Comparison of ENCODE assay signal across 39 cellular contexts in the genomic region with DNA sequence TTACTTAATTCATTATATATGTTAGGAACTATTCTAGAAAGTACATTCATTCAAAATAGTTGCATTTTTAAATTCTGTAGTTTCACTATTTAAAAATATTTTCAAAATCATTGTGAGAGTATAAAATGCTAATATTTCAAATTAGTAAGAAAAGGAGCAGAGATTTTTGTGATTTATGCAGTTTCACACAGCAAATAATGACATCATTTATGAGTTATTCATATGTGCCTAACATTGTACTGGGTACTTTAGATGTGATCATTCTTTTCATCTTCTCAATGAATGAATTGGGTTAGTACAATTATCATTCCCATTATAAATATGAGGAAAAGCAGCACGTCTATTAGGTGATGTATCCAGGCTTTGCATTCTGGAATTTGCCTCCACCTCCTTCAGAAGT.
"Had no signal": no experiment of that assay in that cellular context is flagged by ENCODE, and none has a peak within 500 bp of the region (broad histone marks: within the 10 kb centered on the region; RNA-seq: fewer than 3 reads in every experiment).

No MANE protein-coding gene starts in this region.

- DNase-seq: activated B cell treated with CpG ODN at 0.5 μM for 24 hours; activated CD4-positive, alpha-beta memory T cell treated with anti-CD3 and anti-CD28 coated beads for 36 hours; activated CD4-positive, alpha-beta T cell treated with anti-CD3 and anti-CD28 coated beads for 4 hours; activated CD4-positive, alpha-beta T cell treated with anti-CD3 and anti-CD28 coated beads, Interleukin-2, amount 10 ng/mL, durations not matched to agents 24 days and 14 days; activated CD4-positive, alpha-beta T cell treated with anti-CD3 and anti-CD28 coated beads, Interleukin-2, amount 50 U/mL, for 1 hour; activated CD4-positive, alpha-beta T cell treated with anti-CD3 and anti-CD28 coated beads, Interleukin-2, amount 50 U/mL, for 4 hours; activated CD4-positive, CD25-positive, alpha-beta regulatory T cell treated with anti-CD3 and anti-CD28 coated beads, Interleukin-2, amount 50 U/mL, for 72 hours; activated CD8-positive, alpha-beta memory T cell treated with anti-CD3 and anti-CD28 coated beads, Interleukin-2, amount 50 U/mL, for 4 hours; activated CD8-positive, alpha-beta T cell treated with anti-CD3 and anti-CD28 coated beads for 36 hours; activated effector memory CD4-positive, alpha-beta T cell treated with anti-CD3 and anti-CD28 coated beads, Interleukin-2, amount 50 U/mL, for 16 hours; activated gamma-delta T cell treated with Interleukin-2 at 50 U/mL for 16 hours; activated naive CD4-positive, alpha-beta T cell; activated naive CD4-positive, alpha-beta T cell treated with anti-CD3 and anti-CD28 coated beads for 36 hours; activated naive CD4-positive, alpha-beta T cell treated with anti-CD3 and anti-CD28 coated beads, Interleukin-2, amount 50 U/mL, for 16 hours; activated naive CD8-positive, alpha-beta T cell treated with anti-CD3 and anti-CD28 coated beads for 36 hours; activated T-cell treated with anti-CD3 and anti-CD28 coated beads for 4 hours; activated T-cell treated with anti-CD3 and anti-CD28 coated beads, Interleukin-2, amount 50 U/mL, for 1 hour; activated T-cell treated with anti-CD3 and anti-CD28 coated beads, Interleukin-2, amount 50 U/mL, for 4 hours; activated T-cell treated with anti-CD3 and anti-CD28 coated beads, Interleukin-2, amount 50 U/mL, for 72 hours; adrenal gland; amniotic stem cell; aorta; body of pancreas; brain microvascular endothelial cell; caudate nucleus; cerebellar nuclear complex; T-helper 1 cell; T-helper 2 cell; T-helper 9 cell had no signal

- H3K27ac Mint-ChIP-seq: activated B cell treated with CpG ODN at 0.5 μM for 24 hours; activated CD4-positive, alpha-beta memory T cell treated with anti-CD3 and anti-CD28 coated beads for 36 hours; activated CD4-positive, alpha-beta T cell treated with anti-CD3 and anti-CD28 coated beads, Interleukin-2, amount 10 ng/mL, durations not matched to agents 24 days and 14 days; activated CD8-positive, alpha-beta T cell treated with anti-CD3 and anti-CD28 coated beads for 36 hours; activated naive CD4-positive, alpha-beta T cell treated with anti-CD3 and anti-CD28 coated beads for 36 hours; activated naive CD4-positive, alpha-beta T cell treated with anti-CD3 and anti-CD28 coated beads, Interleukin-2, amount 50 U/mL, for 72 hours; activated naive CD8-positive, alpha-beta T cell treated with anti-CD3 and anti-CD28 coated beads for 36 hours; activated T-cell treated with anti-CD3 and anti-CD28 coated beads, Interleukin-2, amount 50 U/mL, for 72 hours; activated T-helper 1 cell treated with anti-CD3 and anti-CD28 coated beads, Interleukin-12 subunit alpha, Interleukin-12 subunit beta, Interleukin-2, Interleukin-4 antibody, amounts not matched to agents 30 ng/mL and 10 ng/mL and 1 ng/mL, durations not matched to agents 14 hours and 24 hours and 36 hours; activated T-helper 17 cell treated with anti-CD3 and anti-CD28 coated beads, Interleukin-2, amount 50 U/mL, for 72 hours; T-helper 1 cell treated with Interleukin-12 subunit alpha and Interleukin-12 subunit beta and Interleukin-4 antibody, amounts not matched to agents 30 μg/mL and 1 μg/mL, for 36 hours; T-helper 2 cell treated with Interferon-gamma antibody and Interleukin-4, amounts not matched to agents 5 μg/mL and 100 μg/mL, for 36 hours had no signal

- H3K27me3 ChIP-seq: adrenal gland, body of pancreas, brain microvascular endothelial cell, breast epithelium had no signal

- H3K27ac ChIP-seq: adrenal gland, body of pancreas, brain microvascular endothelial cell, breast epithelium, VCaP had no signal

- ATAC-seq: activated CD8-positive, alpha-beta T cell treated with anti-CD3 and anti-CD28 coated beads for 36 hours; activated naive CD4-positive, alpha-beta T cell treated with anti-CD3 and anti-CD28 coated beads, Interleukin-2, amount 50 U/mL, for 72 hours; activated T-cell treated with anti-CD3 and anti-CD28 coated beads, Interleukin-2, amount 50 U/mL, for 4 hours; activated T-cell treated with anti-CD3 and anti-CD28 coated beads, Interleukin-2, amount 50 U/mL, for 72 hours; activated T-helper 17 cell treated with anti-CD3 and anti-CD28 coated beads, Interleukin-2, amount 50 U/mL, for 72 hours; body of pancreas had no signal

- H3K36me3 Mint-ChIP-seq: activated CD4-positive, alpha-beta memory T cell treated with anti-CD3 and anti-CD28 coated beads for 36 hours; activated naive CD4-positive, alpha-beta T cell treated with anti-CD3 and anti-CD28 coated beads, Interleukin-2, amount 50 U/mL, for 72 hours; activated naive CD8-positive, alpha-beta T cell treated with anti-CD3 and anti-CD28 coated beads for 36 hours had no signal

- H3K4me1 ChIP-seq: adrenal gland, body of pancreas, breast epithelium had no signal

- H3K27me3 Mint-ChIP-seq: activated B cell treated with CpG ODN at 0.5 μM for 24 hours; activated CD4-positive, alpha-beta memory T cell treated with anti-CD3 and anti-CD28 coated beads for 36 hours; activated CD4-positive, alpha-beta T cell treated with anti-CD3 and anti-CD28 coated beads, Interleukin-2, amount 10 ng/mL, durations not matched to agents 24 days and 14 days; activated CD8-positive, alpha-beta T cell treated with anti-CD3 and anti-CD28 coated beads for 36 hours; activated naive CD8-positive, alpha-beta T cell treated with anti-CD3 and anti-CD28 coated beads for 36 hours; activated T-helper 17 cell treated with anti-CD3 and anti-CD28 coated beads, Interleukin-2, amount 50 U/mL, for 72 hours; central memory CD8-positive, alpha-beta T cell had no signal

- H3K9me3 ChIP-seq: adrenal gland, body of pancreas, breast epithelium had no signal

- FAIRE-seq: astrocyte, TTC549 had no signal

- H3K4me3 ChIP-seq: adrenal gland, body of pancreas, breast epithelium had no signal

- H3K4me3 Mint-ChIP-seq: activated B cell treated with CpG ODN at 0.5 μM for 24 hours; activated CD4-positive, alpha-beta memory T cell treated with anti-CD3 and anti-CD28 coated beads for 36 hours; activated CD4-positive, alpha-beta T cell treated with anti-CD3 and anti-CD28 coated beads, Interleukin-2, amount 10 ng/mL, durations not matched to agents 24 days and 14 days; activated CD8-positive, alpha-beta T cell treated with anti-CD3 and anti-CD28 coated beads for 36 hours; activated naive CD4-positive, alpha-beta T cell treated with anti-CD3 and anti-CD28 coated beads for 36 hours; activated naive CD8-positive, alpha-beta T cell treated with anti-CD3 and anti-CD28 coated beads for 36 hours; activated T-cell treated with anti-CD3 and anti-CD28 coated beads, Interleukin-2, amount 50 U/mL, for 4 hours; activated T-cell treated with anti-CD3 and anti-CD28 coated beads, Interleukin-2, amount 50 U/mL, for 72 hours; activated T-helper 1 cell treated with anti-CD3 and anti-CD28 coated beads, Interleukin-12 subunit alpha, Interleukin-12 subunit beta, Interleukin-2, Interleukin-4 antibody, amounts not matched to agents 30 ng/mL and 10 ng/mL and 1 ng/mL, durations not matched to agents 14 hours and 24 hours and 36 hours; activated T-helper 17 cell treated with anti-CD3 and anti-CD28 coated beads, Interleukin-2, amount 50 U/mL, for 72 hours; central memory CD8-positive, alpha-beta T cell; T-helper 1 cell treated with Interleukin-12 subunit alpha and Interleukin-12 subunit beta and Interleukin-4 antibody, amounts not matched to agents 30 μg/mL and 1 μg/mL, for 36 hours; T-helper 2 cell treated with Interferon-gamma antibody and Interleukin-4, amounts not matched to agents 5 μg/mL and 100 μg/mL, for 36 hours had no signal

- H3K36me3 ChIP-seq: adrenal gland, brain microvascular endothelial cell, breast epithelium had no signal

- H3K9me3 Mint-ChIP-seq: activated CD4-positive, alpha-beta T cell treated with anti-CD3 and anti-CD28 coated beads, Interleukin-2, amount 10 ng/mL, durations not matched to agents 24 days and 14 days; activated T-helper 1 cell treated with anti-CD3 and anti-CD28 coated beads, Interleukin-12 subunit alpha, Interleukin-12 subunit beta, Interleukin-2, Interleukin-4 antibody, amounts not matched to agents 30 ng/mL and 10 ng/mL and 1 ng/mL, durations not matched to agents 14 hours and 24 hours and 36 hours had no signal

- H3K4me1 Mint-ChIP-seq: activated B cell treated with CpG ODN at 0.5 μM for 24 hours; activated CD4-positive, alpha-beta T cell treated with anti-CD3 and anti-CD28 coated beads, Interleukin-2, amount 10 ng/mL, durations not matched to agents 24 days and 14 days; activated naive CD8-positive, alpha-beta T cell treated with anti-CD3 and anti-CD28 coated beads for 36 hours; activated T-helper 17 cell treated with anti-CD3 and anti-CD28 coated beads, Interleukin-2, amount 50 U/mL, for 72 hours; central memory CD8-positive, alpha-beta T cell had no signal
